In the genomic region with DNA sequence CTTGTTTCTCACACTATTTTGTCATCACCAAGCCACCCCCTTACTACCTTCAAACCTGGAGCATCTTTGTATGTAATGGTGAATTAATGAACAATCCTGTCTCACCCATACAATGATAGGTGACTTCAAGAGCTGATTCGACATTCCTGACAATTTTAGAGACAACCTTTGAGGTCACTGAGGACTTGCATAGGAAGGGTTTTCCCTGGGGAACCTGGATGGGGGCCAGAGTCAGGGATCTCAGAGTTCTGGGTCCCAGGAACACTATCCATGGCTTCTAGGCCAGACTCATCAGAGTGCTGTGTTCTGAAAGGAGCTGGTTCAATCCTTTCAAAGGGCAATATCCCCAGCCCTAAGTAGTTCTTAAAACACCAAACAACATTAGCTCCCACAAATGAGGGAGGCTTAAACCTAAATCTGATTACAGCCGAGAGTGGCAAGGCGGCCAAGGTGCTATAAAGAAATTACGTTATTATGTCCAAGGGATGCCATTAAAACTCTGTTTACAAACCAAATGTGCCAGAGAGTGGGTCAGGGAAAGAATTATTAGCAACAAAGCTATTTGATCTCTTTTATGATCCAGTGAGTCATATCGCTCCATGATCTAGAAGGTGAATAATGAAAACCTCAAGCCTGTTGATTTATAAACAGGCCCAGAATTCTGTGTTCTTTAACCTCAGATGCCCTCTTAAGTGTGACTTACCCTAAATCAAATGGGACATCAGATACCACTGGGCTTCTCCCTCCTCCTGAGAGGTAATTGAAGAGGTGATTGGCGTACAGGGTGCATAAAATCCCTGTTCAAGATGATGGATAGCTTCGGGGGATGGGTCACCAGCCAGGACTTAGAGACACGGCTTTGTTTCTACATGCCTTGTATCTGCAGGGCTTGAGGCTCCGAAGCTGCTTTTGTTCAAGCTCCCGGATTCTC, we compare ENCODE assay signal across 1 cellular context.
TF ChIP-seq lines count a peak whose summit lies in the region.

No MANE protein-coding gene starts in this region.

TF ChIP-seq in IMR-90, 13 proteins besides CTCF, POLR2A, EP300 and RAD21 (continued from another document):
- TF ChIP-seq, protein P1, sequence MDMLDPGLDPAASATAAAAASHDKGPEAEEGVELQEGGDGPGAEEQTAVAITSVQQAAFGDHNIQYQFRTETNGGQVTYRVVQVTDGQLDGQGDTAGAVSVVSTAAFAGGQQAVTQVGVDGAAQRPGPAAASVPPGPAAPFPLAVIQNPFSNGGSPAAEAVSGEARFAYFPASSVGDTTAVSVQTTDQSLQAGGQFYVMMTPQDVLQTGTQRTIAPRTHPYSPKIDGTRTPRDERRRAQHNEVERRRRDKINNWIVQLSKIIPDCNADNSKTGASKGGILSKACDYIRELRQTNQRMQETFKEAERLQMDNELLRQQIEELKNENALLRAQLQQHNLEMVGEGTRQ (IDR thresholded peaks at IDR 0.05; ENCODE audit: low read depth, low read length), result no peak
- TF ChIP-seq MXI1 (IDR thresholded peaks at IDR 0.05; ENCODE audit: borderline replicate concordance, low read depth, low read length) (no peak), RFX5 (IDR thresholded peaks at IDR 0.05; ENCODE audit: low read depth, low read length) (no peak), RCOR1 (IDR thresholded peaks at IDR 0.05; ENCODE audit: insufficient replicate concordance, low read length) (no peak), BHLHE40 (IDR thresholded peaks at IDR 0.05; ENCODE audit: low read depth, low read length) (peak; percentile 50; the same call in 1 of the 2 replicates), MAFK (IDR thresholded peaks at IDR 0.05; ENCODE audit: low read depth, low read length) (no peak), NFE2L2 (IDR thresholded peaks at IDR 0.05; ENCODE audit: low read depth, low read length) (no peak), FOS (IDR thresholded peaks at IDR 0.05; ENCODE audit: low read depth, low read length) (peak; percentile 76)
